Comparison of ENCODE assay signal across 14 cellular contexts in the genomic region with DNA sequence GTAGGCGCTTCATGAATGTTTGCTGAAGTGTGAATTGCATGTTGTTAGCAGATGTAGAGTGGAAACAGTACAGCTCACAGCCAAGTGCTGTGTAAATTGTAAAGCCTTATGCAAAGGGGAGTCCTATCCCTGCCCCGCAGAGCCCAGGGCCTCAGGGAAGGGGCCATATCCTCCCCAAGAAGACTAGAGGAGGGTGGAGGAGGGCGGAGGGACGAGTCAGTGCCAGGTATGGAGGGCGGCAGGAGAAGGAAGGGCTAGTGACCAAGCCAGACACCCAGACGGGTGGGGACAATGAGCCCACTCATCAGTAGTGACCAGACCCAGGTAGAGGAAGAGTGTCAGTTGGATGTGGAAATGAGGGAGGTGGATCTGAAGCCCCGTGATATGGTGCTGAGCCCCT. TPM values are rescaled to one million over a fixed set of nuclear protein-coding genes. Genes with fewer than 3 reads are reported as not detected.
DNase-seq lines count a peak whose midpoint lies in the region; ATAC-seq and TF ChIP-seq lines count a peak whose summit lies in the region.
"Had no signal": no experiment of that assay in that cellular context is flagged by ENCODE, and none has a peak within 500 bp of the region (broad histone marks: within the 10 kb centered on the region; RNA-seq: fewer than 3 reads in every experiment).

No MANE protein-coding gene starts in this region.

- dilution Hi-C loops in IMR-90 (cut with HindIII; ENCODE audit: low sequenced_read_pairs, unreplicated experiment) = no loop called here

- no peak overlapping the region for H2BK5ac ChIP-seq in IMR-90 (ENCODE audit: low read depth, low read length, poor library complexity, severe bottlenecking)

- no peak overlapping the region for H2AK5ac ChIP-seq in IMR-90 (ENCODE audit: low read depth, low read length)

- H2BK15ac ChIP-seq in IMR-90 (ENCODE audit: low read depth, low read length) = no peak overlapping the region

- no peak for ATAC-seq in IMR-90 (ENCODE audit: low read depth)
- ATAC-seq in activated T-helper 17 cell treated with anti-CD3 and anti-CD28 coated beads, Interleukin-2, amount 50 U/mL, for 72 hours (replicated peaks) = no peak
- ATAC-seq in lower lobe of right lung = no peak
- ATAC-seq: activated CD4-positive, alpha-beta T cell treated with anti-CD3 and anti-CD28 coated beads for 36 hours; activated T-cell treated with anti-CD3 and anti-CD28 coated beads, Interleukin-2, amount 50 U/mL, for 72 hours; gastroesophageal sphincter had no signal

- no peak overlapping the region for H3K56ac ChIP-seq in IMR-90 (ENCODE audit: extremely low read depth, insufficient read depth, low read length)

- no peak overlapping the region for H3K9ac ChIP-seq in IMR-90 (ENCODE audit: low read depth, low read length)

- no peaks in the 10 kb centered on the region for H3K9me3 Mint-ChIP-seq in activated T-helper 17 cell treated with anti-CD3 and anti-CD28 coated beads, Interleukin-2, amount 50 U/mL, for 72 hours
- H3K9me3 Mint-ChIP-seq: activated T-cell treated with anti-CD3 and anti-CD28 coated beads, Interleukin-2, amount 50 U/mL, for 72 hours; stimulated activated naive CD8-positive, alpha-beta T cell treated with anti-CD3 and anti-CD28 coated beads, Interleukin-15, Interleukin-2, amounts not matched to agents 100 ng/mL and 50 ng/mL, for 24 hours had no signal

- H3K4ac ChIP-seq in IMR-90 (ENCODE audit: low read depth, low read length) = no peak overlapping the region

- H3K4me3 ChIP-seq in IMR-90 (ENCODE audit: insufficient read depth, low read depth, low read length) (no peak overlapping the region), lower lobe of right lung (no peak overlapping the region), stomach (no peak overlapping the region)
- H3K4me3 ChIP-seq: gastroesophageal sphincter had no signal

- H4K91ac ChIP-seq in IMR-90 (ENCODE audit: insufficient read depth, low read depth, low read length) = no peak overlapping the region

- H2AK9ac ChIP-seq in IMR-90 (replicated peaks; ENCODE audit: low read depth, low read length, poor library complexity) = peak overlapping the region; percentile 15

- no CpG with 5 or more reads among the region's 7 CpGs for WGBS in IMR-90 (ENCODE audit: extremely low coverage in 2 of 2, insufficient read length in 1 of 2), 2 experiments
- WGBS in stomach, 5 donors = 69 to 81% (median 77%) methylated on average over 7 of the region's 7 CpGs

- no peaks in the 10 kb centered on the region for H3K36me3 ChIP-seq in IMR-90 (ENCODE audit: control insufficient read depth, insufficient read depth, low read length)
- no peaks in the 10 kb centered on the region for H3K36me3 ChIP-seq in lower lobe of right lung
- H3K36me3 ChIP-seq in stomach = peaks cover 0 to 11% (median 0%) of the 10 kb centered on the region in 4 donors
- H3K36me3 ChIP-seq: gastroesophageal sphincter had no signal

- no peak overlapping the region for H2AFZ ChIP-seq in IMR-90 (replicated peaks; ENCODE audit: low read length, poor library complexity)

- BruUV-seq in IMR-90 (replicated peaks; lab: Mats Ljungman, UMichigan) = no TSS peak

- CTCF ChIA-PET in IMR-90 (lab: Yijun Ruan, JAX) = no interaction called here

- H3K23ac ChIP-seq in IMR-90 (ENCODE audit: low read depth, low read length) = no peak overlapping the region

- H3K27me3 ChIP-seq in IMR-90 (ENCODE audit: control insufficient read depth, insufficient read depth, low read length) (no peaks in the 10 kb centered on the region), lower lobe of right lung (ENCODE audit: low read depth) (no peaks in the 10 kb centered on the region), stomach (no peaks in the 10 kb centered on the region)
- H3K27me3 ChIP-seq: gastroesophageal sphincter had no signal

- H3K4me1 ChIP-seq in IMR-90 (ENCODE audit: control insufficient read depth, insufficient read depth, low read length) = peaks cover 6% of the 10 kb centered on the region
- H3K4me1 ChIP-seq in lower lobe of right lung = peaks cover 34% of the 10 kb centered on the region
- peaks cover 28 to 82% (median 43%) of the 10 kb centered on the region in 4 donors for H3K4me1 ChIP-seq in stomach

- TF ChIP-seq POLR2A in IMR-90 (IDR thresholded peaks at IDR 0.05; ENCODE audit: low read depth, low read length) = no peak
- no peak for TF ChIP-seq POLR2A in stomach (IDR thresholded peaks at IDR 0.05)

- in situ Hi-C loops in IMR-90 (cut with MboI; ENCODE audit: low sequenced_read_pairs) = no loop called here

- H4K20me1 ChIP-seq in IMR-90 (ENCODE audit: insufficient read depth, low read length) = peaks cover 36% of the 10 kb centered on the region

- H3K9me3 ChIP-seq in IMR-90 (ENCODE audit: control insufficient read depth, insufficient read depth, low read length) (no peaks in the 10 kb centered on the region), lower lobe of right lung (no peaks in the 10 kb centered on the region), stomach (no peaks in the 10 kb centered on the region)
- H3K9me3 ChIP-seq: gastroesophageal sphincter had no signal

- H3K4me2 ChIP-seq in IMR-90 (ENCODE audit: low read depth, low read length) = no peak overlapping the region

- peaks cover 21 to 64% of the 10 kb centered on the region in 2 experiments for H3K79me1 ChIP-seq in IMR-90 (ENCODE audit: low read depth in 1 of 2, low read length in 2 of 2)

- no peak overlapping the region for H4K5ac ChIP-seq in IMR-90 (ENCODE audit: low read depth, low read length)

- no peak for TF ChIP-seq RAD21 in IMR-90 (IDR thresholded peaks at IDR 0.05; ENCODE audit: low read length)

- no peak overlapping the region for H3K4me3 Mint-ChIP-seq in activated T-helper 17 cell treated with anti-CD3 and anti-CD28 coated beads, Interleukin-2, amount 50 U/mL, for 72 hours
- H3K4me3 Mint-ChIP-seq: activated CD4-positive, alpha-beta T cell treated with anti-CD3 and anti-CD28 coated beads for 36 hours; activated T-cell treated with anti-CD3 and anti-CD28 coated beads, Interleukin-2, amount 50 U/mL, for 72 hours; stimulated activated naive CD8-positive, alpha-beta T cell treated with anti-CD3 and anti-CD28 coated beads, Interleukin-15, Interleukin-2, amounts not matched to agents 100 ng/mL and 50 ng/mL, for 24 hours had no signal

- intact Hi-C loops in IMR-90 (cut with micrococcal nuclease) = no loop called here
- intact Hi-C loops in lower lobe of right lung (cut with DNase I) = no loop called here
- intact Hi-C loops in stomach (cut with DNase I; ENCODE audit: low total_unique reads) = no loop called here

- no peak for TF ChIP-seq EP300 in stomach (IDR thresholded peaks at IDR 0.05)

- H3K18ac ChIP-seq in IMR-90 (ENCODE audit: low read depth, low read length) = no peak overlapping the region

- H3K27me3 Mint-ChIP-seq in activated T-helper 17 cell treated with anti-CD3 and anti-CD28 coated beads, Interleukin-2, amount 50 U/mL, for 72 hours = no peaks in the 10 kb centered on the region
- H3K27me3 Mint-ChIP-seq: activated CD4-positive, alpha-beta T cell treated with anti-CD3 and anti-CD28 coated beads for 36 hours; stimulated activated naive CD8-positive, alpha-beta T cell treated with anti-CD3 and anti-CD28 coated beads, Interleukin-15, Interleukin-2, amounts not matched to agents 100 ng/mL and 50 ng/mL, for 24 hours had no signal

- H2BK120ac ChIP-seq in IMR-90 (ENCODE audit: low read depth, low read length) = no peak overlapping the region

- peak overlapping the region; percentile 6 for H3K27ac Mint-ChIP-seq in activated T-helper 17 cell treated with anti-CD3 and anti-CD28 coated beads, Interleukin-2, amount 50 U/mL, for 72 hours
- H3K27ac Mint-ChIP-seq: activated CD4-positive, alpha-beta T cell treated with anti-CD3 and anti-CD28 coated beads for 36 hours; activated T-cell treated with anti-CD3 and anti-CD28 coated beads, Interleukin-2, amount 50 U/mL, for 72 hours; stimulated activated naive CD8-positive, alpha-beta T cell treated with anti-CD3 and anti-CD28 coated beads, Interleukin-15, Interleukin-2, amounts not matched to agents 100 ng/mL and 50 ng/mL, for 24 hours had no signal

- TF ChIP-seq CTCF in IMR-90 (conservative IDR thresholded peaks at IDR 0.05; ENCODE audit: low read depth, low read length) = no peak
- no peak for TF ChIP-seq CTCF in lower lobe of right lung (IDR thresholded peaks at IDR 0.05)
- TF ChIP-seq CTCF in stomach (IDR thresholded peaks at IDR 0.05) = no peak

- H3K4me1 Mint-ChIP-seq in activated T-helper 17 cell treated with anti-CD3 and anti-CD28 coated beads, Interleukin-2, amount 50 U/mL, for 72 hours = peaks cover 25% of the 10 kb centered on the region

- H3K27ac ChIP-seq in IMR-90 (ENCODE audit: insufficient read depth, low read length) = no peak overlapping the region
- peak overlapping the region; percentile 78 for H3K27ac ChIP-seq in lower lobe of right lung
- peak overlapping the region; percentile 76 to 85 (median 81) for H3K27ac ChIP-seq in stomach

- no peak overlapping the region for H4K8ac ChIP-seq in IMR-90 (ENCODE audit: low read depth in 2 of 2, low read length in 2 of 2)

- DNase-seq in IMR-90 (no peak), lower lobe of right lung (no peak), stomach (no peak), NCI-H510A (lab: John Stamatoyannopoulos, UW) (no peak), ureter (ENCODE audit: low spot score) (no peak)
- no peak for DNase-seq in activated CD4-positive, CD25-positive, alpha-beta regulatory T cell (lab: John Stamatoyannopoulos, UW)
- DNase-seq: activated CD4-positive, alpha-beta T cell treated with anti-CD3 and anti-CD28 coated beads for 36 hours; activated T-cell treated with anti-CD3 and anti-CD28 coated beads, Interleukin-2, amount 50 U/mL, for 72 hours; anterior cingulate cortex; COR-L47; SW 1271 had no signal

- H3K36me3 Mint-ChIP-seq in activated T-helper 17 cell treated with anti-CD3 and anti-CD28 coated beads, Interleukin-2, amount 50 U/mL, for 72 hours (ENCODE audit: low read depth) = no peaks in the 10 kb centered on the region

- peaks cover 21% of the 10 kb centered on the region for H3K9me1 ChIP-seq in IMR-90 (ENCODE audit: insufficient read depth, low read length)

- H2BK20ac ChIP-seq in IMR-90 (ENCODE audit: low read depth, low read length) = no peak overlapping the region

- POLR2A ChIA-PET in IMR-90 (lab: Charles Lee; ENCODE audit: unreplicated experiment) = no interaction called here

- no peak overlapping the region for H3K14ac ChIP-seq in IMR-90 (replicated peaks; ENCODE audit: low read depth, low read length)

RNA-seq across cellular contexts. Expression of gene ZNF710, which starts 45.2 kb away (rescaled TPM):
- total RNA-seq in IMR-90 (2012; rRNA removed) (8.2 and 8.9 TPM in 2 replicates), lower lobe of right lung (50.7 TPM), stomach (10 to 100 TPM in 4 of 5 donors, 1 to 10 TPM in 1; 7.9 to 35.3 (median 15.2) TPM), ureter (31.4 TPM)
- polyA plus RNA-seq in IMR-90 (2012; rRNA removed) (7.6 and 9.2 TPM in 2 replicates), stomach (10 to 100 TPM; 15.6 to 21.1 (median 16.6) TPM)
- 4.4 and 6.6 TPM in 2 replicates for polyA plus RNA-seq in IMR-90 (2012; cell fraction: cytosol; rRNA removed)
- 12.5 and 18.6 TPM in 2 replicates for polyA plus RNA-seq in IMR-90 (2012; cell fraction: nucleus; rRNA removed; ENCODE audit: low replicate concordance)
- 10 to 100 TPM; 12.2 to 15.4 TPM for total RNA-seq in activated T-helper 17 cell treated with anti-CD3 and anti-CD28 coated beads, Interleukin-2, amount 50 U/mL, for 72 hours

RNA-seq across cellular contexts. Expression of gene IDH2, which starts 56.0 kb away (rescaled TPM):
- total RNA-seq in IMR-90 (2012; rRNA removed) = 87.2 and 118 TPM in 2 replicates
- polyA plus RNA-seq in IMR-90 (2012; rRNA removed) = 84.2 and 84.9 TPM in 2 replicates
- 49.5 and 94.7 TPM in 2 replicates for polyA plus RNA-seq in IMR-90 (2012; cell fraction: cytosol; rRNA removed)
- 37.6 and 62.1 TPM in 2 replicates for polyA plus RNA-seq in IMR-90 (2012; cell fraction: nucleus; rRNA removed; ENCODE audit: low replicate concordance)
- 10 to 100 TPM; 53.5 to 75.6 TPM for total RNA-seq in activated T-helper 17 cell treated with anti-CD3 and anti-CD28 coated beads, Interleukin-2, amount 50 U/mL, for 72 hours
- total RNA-seq in lower lobe of right lung = 46.7 TPM
- 100 to 1,000 TPM in 3 of 5 donors, 10 to 100 TPM in 2; 12.3 to 186 (median 125) TPM for total RNA-seq in stomach
- polyA plus RNA-seq in stomach = 100 to 1,000 TPM; 109 to 149 (median 109) TPM
- 65.2 TPM for total RNA-seq in ureter
